ENCODE assay signal across 1 cellular context in the genomic region with DNA sequence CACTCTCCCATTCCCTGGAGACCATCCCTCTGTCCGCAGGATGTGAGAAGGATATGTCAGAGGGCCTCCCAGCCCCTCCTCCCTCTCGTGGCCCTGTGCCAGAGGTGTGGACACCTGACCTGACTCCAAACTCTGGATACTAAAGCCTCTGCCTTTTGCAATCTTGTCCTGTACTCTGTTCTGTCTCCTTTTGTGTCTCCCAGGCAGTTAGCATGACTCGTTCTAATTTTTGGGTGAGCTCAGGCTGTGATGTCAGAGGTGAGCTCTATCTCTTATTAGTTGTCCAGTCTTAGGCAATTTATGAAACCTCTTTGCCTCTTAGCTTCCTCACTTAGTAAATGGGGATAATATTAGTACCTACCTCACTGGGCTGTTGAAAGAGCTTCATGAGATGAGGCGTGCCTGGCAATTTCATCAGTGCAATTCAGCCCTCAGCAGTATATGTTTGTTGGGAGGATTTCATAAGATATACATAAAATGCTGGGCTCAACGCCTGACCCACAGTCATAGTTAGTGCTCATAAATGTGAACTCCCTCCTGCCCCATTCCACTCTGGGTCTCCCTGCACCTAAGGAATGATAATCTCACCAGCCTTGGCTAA.
TF ChIP-seq lines count a peak whose summit lies in the region.

No MANE protein-coding gene starts in this region.

TF ChIP-seq in IMR-90, 13 proteins besides CTCF, POLR2A, EP300 and RAD21:
- TF ChIP-seq RCOR1 (IDR thresholded peaks at IDR 0.05; ENCODE audit: insufficient replicate concordance, low read length) = no peak
- no peak for TF ChIP-seq MAZ (IDR thresholded peaks at IDR 0.05; ENCODE audit: borderline replicate concordance, low read depth, low read length)
- TF ChIP-seq BHLHE40 (IDR thresholded peaks at IDR 0.05; ENCODE audit: low read depth, low read length) = no peak
- TF ChIP-seq FOS (IDR thresholded peaks at IDR 0.05; ENCODE audit: low read depth, low read length) = peak; percentile 13; the same call in 1 of the 2 replicates
- TF ChIP-seq CEBPB (IDR thresholded peaks at IDR 0.05; ENCODE audit: low read depth, low read length) = peak; percentile 85
- TF ChIP-seq SMC3 (IDR thresholded peaks at IDR 0.05; ENCODE audit: low read depth, low read length) = no peak
- peak; percentile 21; the same call in 1 of the 2 replicates for TF ChIP-seq NFE2L2 (IDR thresholded peaks at IDR 0.05; ENCODE audit: low read depth, low read length)
- TF ChIP-seq USF2 (IDR thresholded peaks at IDR 0.05; ENCODE audit: low read depth, low read length) = 0 out of 2 replicates have a peak, but pooled peaks have one; percentile 30
- TF ChIP-seq MXI1 (IDR thresholded peaks at IDR 0.05; ENCODE audit: borderline replicate concordance, low read depth, low read length) = no peak
